Comparison of ENCODE assay signal across 19 cellular contexts in the genomic region with DNA sequence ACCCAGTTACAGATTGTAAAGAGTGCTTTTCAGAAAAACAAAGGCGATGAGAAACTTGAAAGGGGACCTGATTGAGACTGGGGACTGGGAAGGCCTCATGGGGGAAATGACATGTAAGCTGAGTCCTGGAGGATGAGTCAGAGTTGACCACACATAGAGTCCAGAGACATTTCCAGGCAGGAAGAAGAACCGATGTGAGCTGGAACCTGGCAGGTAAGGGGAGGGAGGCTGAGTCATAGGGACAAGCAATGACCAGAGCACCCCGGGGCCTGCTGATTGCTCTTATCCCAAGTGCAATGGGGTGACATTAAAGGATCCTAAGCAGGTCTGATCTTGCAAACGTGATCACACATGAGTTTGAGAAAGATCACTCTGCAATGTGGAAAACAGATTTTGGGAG. TPM values are rescaled to one million over a fixed set of nuclear protein-coding genes. Genes with fewer than 3 reads are reported as not detected.
DNase-seq lines count a peak whose midpoint lies in the region; TF ChIP-seq lines count a peak whose summit lies in the region.
"Had no signal": no experiment of that assay in that cellular context is flagged by ENCODE, and none has a peak within 500 bp of the region (broad histone marks: within the 10 kb centered on the region; RNA-seq: fewer than 3 reads in every experiment).

No MANE protein-coding gene starts in this region.

- peak overlapping the region; percentile 73 for H2AK5ac ChIP-seq in mesenchymal stem cell (ENCODE audit: low read length, severe bottlenecking)
- H2AK5ac ChIP-seq in mesendoderm (ENCODE audit: low read length), result no peak overlapping the region

- H3K9ac ChIP-seq in mammary epithelial cell (ENCODE audit: insufficient read depth, low read length), result no peak overlapping the region
- H3K9ac ChIP-seq in mesenchymal stem cell (ENCODE audit: low read length), result no peak overlapping the region
- H3K9ac ChIP-seq in mesendoderm (ENCODE audit: low read length), result no peak overlapping the region
- H3K9ac ChIP-seq: SK-N-SH had no signal

- H3K14ac ChIP-seq in mesenchymal stem cell (ENCODE audit: low read length in 2 of 2), result no peak overlapping the region

- H3K79me2 ChIP-seq in mammary epithelial cell (ENCODE audit: insufficient read depth, low read length) (no peaks in the 10 kb centered on the region), mesendoderm (ENCODE audit: control insufficient read depth, insufficient read depth, low read length) (no peaks in the 10 kb centered on the region)

- intact Hi-C loops in mammary epithelial cell (cut with micrococcal nuclease), result no loop called here

- H3K4ac ChIP-seq in mesenchymal stem cell (ENCODE audit: low read depth in 1 of 2, low read length in 2 of 2) (no peak overlapping the region), mesendoderm (ENCODE audit: low read depth, low read length) (no peak overlapping the region)

- dilution Hi-C loops in mammary epithelial cell (cut with HindIII; ENCODE audit: low sequenced_read_pairs), result no loop called here

- H2BK120ac ChIP-seq in mesenchymal stem cell (ENCODE audit: low read depth, low read length) (no peak overlapping the region), mesendoderm (ENCODE audit: low read depth, low read length) (no peak overlapping the region)

- H3K23ac ChIP-seq in mesenchymal stem cell (ENCODE audit: low read length in 2 of 2), result no peak overlapping the region
- no peak overlapping the region for H3K23ac ChIP-seq in mesendoderm (ENCODE audit: low read length)

- H3K27me3 ChIP-seq in mammary epithelial cell (ENCODE audit: insufficient read depth, low read length), result no peaks in the 10 kb centered on the region
- peaks cover 0 to 43% of the 10 kb centered on the region in 2 experiments for H3K27me3 ChIP-seq in mesenchymal stem cell (ENCODE audit: control insufficient read depth in 1 of 2, insufficient read depth in 1 of 2, low read length in 2 of 2)
- no peaks in the 10 kb centered on the region for H3K27me3 ChIP-seq in mesendoderm (ENCODE audit: insufficient read depth, low read length, poor library complexity)
- H3K27me3 ChIP-seq: spleen, vagina had no signal

- H3K4me2 ChIP-seq in mammary epithelial cell (ENCODE audit: insufficient read depth, low read depth, low read length) (peak overlapping the region; percentile 11), mesenchymal stem cell (ENCODE audit: low read length, poor library complexity, severe bottlenecking) (no peak overlapping the region), mesendoderm (ENCODE audit: low read length) (no peak overlapping the region)
- H3K4me2 ChIP-seq: SK-N-SH had no signal

- peaks cover 42% of the 10 kb centered on the region for H3K4me1 ChIP-seq in mammary epithelial cell (ENCODE audit: insufficient read depth, low read length)
- H3K4me1 ChIP-seq in mesenchymal stem cell (ENCODE audit: control insufficient read depth, insufficient read depth, low read depth, low read length), result peaks cover 23% of the 10 kb centered on the region
- H3K4me1 ChIP-seq in mesendoderm (ENCODE audit: control insufficient read depth, low read depth, low read length), result no peaks in the 10 kb centered on the region
- H3K4me1 ChIP-seq: psoas muscle, spleen, vagina had no signal

- H2AFZ ChIP-seq in mammary epithelial cell (ENCODE audit: low read depth, low read length) (no peak overlapping the region), mesenchymal stem cell (ENCODE audit: low read depth, low read length) (no peak overlapping the region)

- H3K27ac ChIP-seq in mammary epithelial cell (ENCODE audit: insufficient read depth, low read depth, low read length), result peak overlapping the region; percentile 50
- peak overlapping the region; percentile 79 for H3K27ac ChIP-seq in mesenchymal stem cell (ENCODE audit: low read length, poor library complexity, severe bottlenecking)
- H3K27ac ChIP-seq in mesendoderm (ENCODE audit: low read depth, low read length), result no peak overlapping the region
- H3K27ac ChIP-seq: psoas muscle, spleen, vagina had no signal

- no peaks in the 10 kb centered on the region for H3K36me3 ChIP-seq in mammary epithelial cell (ENCODE audit: insufficient read depth, low read length)
- no peaks in the 10 kb centered on the region for H3K36me3 ChIP-seq in mesenchymal stem cell (ENCODE audit: control insufficient read depth in 1 of 2, insufficient read depth in 2 of 2, low read depth in 1 of 2, low read length in 2 of 2)
- H3K36me3 ChIP-seq in mesendoderm (ENCODE audit: control insufficient read depth, insufficient read depth, low read length), result no peaks in the 10 kb centered on the region
- H3K36me3 ChIP-seq: spleen, vagina had no signal

- no TSS peak for BruUV-seq in mammary epithelial cell (replicated peaks; lab: Mats Ljungman, UMichigan)

- no peak overlapping the region for H2BK12ac ChIP-seq in mesenchymal stem cell (ENCODE audit: low read length in 2 of 2)

- in situ Hi-C loops in mammary epithelial cell (cut with MboI; ENCODE audit: low sequenced_read_pairs in 2 of 2), result no loop called here

- H3K18ac ChIP-seq in mesenchymal stem cell (ENCODE audit: low read depth in 1 of 2, low read length in 2 of 2) (no peak overlapping the region), mesendoderm (ENCODE audit: low read length) (no peak overlapping the region)

- DNase-seq in EL (peak; percentile 35), LoVo (ENCODE audit: low spot score) (peak; percentile 26), mammary epithelial cell (peak; percentile 94), mesenchymal stem cell (no peak), mesendoderm (no peak), occipital lobe (lab: John Stamatoyannopoulos, UW) (no peak), SHP77 treated with DMSO at 0.1 percent for 48 hours (lab: John Stamatoyannopoulos, UW) (no peak)
- DNase-seq: AML-193; central memory CD4-positive, alpha-beta T cell; effector CD4-positive, alpha-beta T cell; kidney; NCI-H2081 treated with DMSO at 0.1 percent for 48 hours; NCI-H526; psoas muscle; SK-N-SH; spleen; stimulated activated CD8-positive, alpha-beta memory T cell treated with anti-CD3 and anti-CD28 coated beads, Interleukin-4, amount 100 ng/mL, for 48 hours; substantia nigra had no signal

- H4K91ac ChIP-seq in mesenchymal stem cell (ENCODE audit: low read length), result no peak overlapping the region

- no peaks in the 10 kb centered on the region for H4K20me1 ChIP-seq in mammary epithelial cell (ENCODE audit: insufficient read depth, low read length)

- no peak overlapping the region for H4K8ac ChIP-seq in mesenchymal stem cell (ENCODE audit: low read length)
- H4K8ac ChIP-seq in mesendoderm (ENCODE audit: low read depth, low read length), result no peak overlapping the region

- H3K9me3 ChIP-seq in mammary epithelial cell (replicated peaks; ENCODE audit: insufficient read depth, low read length), result no peaks in the 10 kb centered on the region
- no peaks in the 10 kb centered on the region for H3K9me3 ChIP-seq in mesenchymal stem cell (ENCODE audit: control insufficient read depth, low read length)
- H3K9me3 ChIP-seq: psoas muscle, SK-N-SH, spleen, vagina had no signal

- H2BK5ac ChIP-seq in mesenchymal stem cell (ENCODE audit: low read depth, low read length, poor library complexity, severe bottlenecking) (no peak overlapping the region), mesendoderm (ENCODE audit: low read length) (no peak overlapping the region)

- H3K79me1 ChIP-seq in mesenchymal stem cell (replicated peaks; ENCODE audit: low read length, poor library complexity, severe bottlenecking) (peaks cover 27% of the 10 kb centered on the region), mesendoderm (ENCODE audit: low read length) (no peaks in the 10 kb centered on the region)

- WGBS in mammary epithelial cell (ENCODE audit: low coverage, missing lambda C conversion rate), result 25% methylated on average over 4 of the region's 4 CpGs
- 70% methylated on average over 4 of the region's 4 CpGs for WGBS in mesenchymal stem cell
- no CpG with 5 or more reads among the region's 4 CpGs for WGBS in mesendoderm (ENCODE audit: extremely low coverage, insufficient coverage, low lambda C conversion rate)

- H3K56ac ChIP-seq in mesendoderm (ENCODE audit: low read length), result no peak overlapping the region

- no peak overlapping the region for H2BK15ac ChIP-seq in mesenchymal stem cell (ENCODE audit: low read depth, poor library complexity, severe bottlenecking)
- no peak overlapping the region for H2BK15ac ChIP-seq in mesendoderm (replicated peaks; ENCODE audit: low read depth)

- H4K5ac ChIP-seq in mesendoderm (ENCODE audit: low read length), result no peak overlapping the region

- no peak for TF ChIP-seq CTCF in mammary epithelial cell (conservative IDR thresholded peaks at IDR 0.05 in 1 of 2, IDR thresholded peaks at IDR 0.05 in 1 of 2; ENCODE audit: extremely low read depth in 1 of 2, insufficient read depth in 1 of 2, low read depth in 1 of 2, low read length in 2 of 2)

- H3K4me3 ChIP-seq in mammary epithelial cell (replicated peaks in 1 of 3; ENCODE audit: insufficient read depth in 1 of 3, low read depth in 2 of 3, low read length in 3 of 3) (no peak overlapping the region), mesenchymal stem cell (ENCODE audit: insufficient read depth in 1 of 2, low read depth in 1 of 2, low read length in 2 of 2) (no peak overlapping the region), mesendoderm (ENCODE audit: low read length) (no peak overlapping the region)
- H3K4me3 ChIP-seq: psoas muscle, spleen, vagina had no signal

- CTCF ChIA-PET in mammary epithelial cell (lab: Charles Lee; ENCODE audit: low non-redundant PET), result no interaction called here

RNA-seq across cellular contexts. Expression of gene TLL2, which starts 11.7 kb away (rescaled TPM):
- total RNA-seq in mammary epithelial cell (under 1 TPM; 0.17 to 0.59 TPM), occipital lobe (0.78 TPM)
- 0.23 TPM for polyA plus RNA-seq in mammary epithelial cell
- not detected for polyA minus RNA-seq in mammary epithelial cell
- not detected for polyA plus RNA-seq in mesenchymal stem cell (2013, experiment 1 of 2)
- polyA plus RNA-seq in mesenchymal stem cell (2013, experiment 2 of 2), result not detected
- 0.48 TPM for polyA plus RNA-seq in mesendoderm (2013, experiment 1 of 2)
- 0.55 TPM for polyA plus RNA-seq in mesendoderm (2013, experiment 2 of 2)

Comparison
In these comparisons a context has a peak if more than half of its experiments do, and no peak if none do; other contexts are left out.
1. DNase-seq: peak in EL (single experiment), LoVo (single experiment) and mammary epithelial cell (single experiment); none in mesenchymal stem cell (single experiment), mesendoderm (single experiment), occipital lobe (single experiment) and SHP77 treated with DMSO at 0.1 percent for 48 hours (single experiment).